In the genomic region with DNA sequence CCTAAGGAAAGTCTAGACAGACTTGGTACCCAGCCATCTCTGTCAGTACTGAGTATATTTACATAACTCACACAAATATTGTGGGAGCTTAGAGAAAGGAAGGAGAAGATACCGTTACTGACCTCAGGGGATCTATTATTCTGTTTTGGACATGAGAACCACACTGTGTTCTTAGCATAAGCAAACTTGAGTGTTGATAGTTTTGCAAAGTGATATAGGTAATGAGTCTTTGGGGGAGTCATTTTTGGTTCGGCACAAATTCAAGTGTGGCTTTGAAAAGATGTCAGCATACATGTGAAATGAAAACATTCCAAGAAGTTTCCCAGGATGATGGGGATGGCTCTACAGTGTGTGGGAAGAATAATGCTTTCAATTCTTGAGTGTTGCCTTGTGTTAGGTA, we compare ENCODE assay signal across 21 cellular contexts. TPM values are rescaled to one million over a fixed set of nuclear protein-coding genes. Genes with fewer than 3 reads are reported as not detected.
DNase-seq lines count a peak whose midpoint lies in the region; ATAC-seq, FAIRE-seq and TF ChIP-seq lines count a peak whose summit lies in the region.
"Had no signal": no experiment of that assay in that cellular context is flagged by ENCODE, and none has a peak within 500 bp of the region (broad histone marks: within the 10 kb centered on the region; RNA-seq: fewer than 3 reads in every experiment).

No MANE protein-coding gene starts in this region.

- H3K4me2 ChIP-seq in IMR-90 (ENCODE audit: low read depth, low read length): peak overlapping the region; percentile 63; the same call in 1 of the 2 replicates

- H2AK9ac ChIP-seq in IMR-90 (replicated peaks; ENCODE audit: low read depth, low read length, poor library complexity): no peak overlapping the region

- in situ Hi-C loops in IMR-90 (cut with MboI; ENCODE audit: low sequenced_read_pairs): no loop called here

- no peak overlapping the region for H3K9ac ChIP-seq in IMR-90 (ENCODE audit: low read depth, low read length)

- H2AFZ ChIP-seq in IMR-90 (replicated peaks; ENCODE audit: low read length, poor library complexity): no peak overlapping the region

- no peak for TF ChIP-seq RAD21 in IMR-90 (IDR thresholded peaks at IDR 0.05; ENCODE audit: low read length)

- intact Hi-C loops in IMR-90 (cut with micrococcal nuclease): no loop called here
- intact Hi-C loops in uterus (cut with DNase I; ENCODE audit: low total_unique reads): no loop called here

- POLR2A ChIA-PET in IMR-90 (lab: Charles Lee; ENCODE audit: unreplicated experiment): no interaction called here

- H3K27me3 ChIP-seq in IMR-90 (ENCODE audit: control insufficient read depth, insufficient read depth, low read length) (no peaks in the 10 kb centered on the region), bronchial epithelial cell (ENCODE audit: control insufficient read depth, insufficient read depth, low read length) (no peaks in the 10 kb centered on the region), uterus (no peaks in the 10 kb centered on the region)
- H3K27me3 ChIP-seq: SJSA1 had no signal

- H2BK20ac ChIP-seq in IMR-90 (ENCODE audit: low read depth, low read length): no peak overlapping the region

- no peak overlapping the region for H3K4ac ChIP-seq in IMR-90 (ENCODE audit: low read depth, low read length)

- H2BK120ac ChIP-seq in IMR-90 (ENCODE audit: low read depth, low read length): no peak overlapping the region

- H4K20me1 ChIP-seq in IMR-90 (ENCODE audit: insufficient read depth, low read length): peaks cover 3% of the 10 kb centered on the region; the same call in 1 of the 2 replicates

- no peak overlapping the region for H2BK15ac ChIP-seq in IMR-90 (ENCODE audit: low read depth, low read length)

- TF ChIP-seq CTCF in IMR-90 (conservative IDR thresholded peaks at IDR 0.05; ENCODE audit: low read depth, low read length) (no peak), bronchial epithelial cell (IDR thresholded peaks at IDR 0.05; ENCODE audit: insufficient read depth, low read length, severe bottlenecking) (no peak), uterus (IDR thresholded peaks at IDR 0.05) (no peak)

- ATAC-seq in IMR-90 (ENCODE audit: low read depth): peak; percentile 92
- ATAC-seq in GM21723 (IDR thresholded peaks at IDR 0.05; ENCODE audit: unreplicated experiment): no peak
- ATAC-seq: CD8-positive, alpha-beta T cell; Right ventricle myocardium inferior had no signal

- H3K56ac ChIP-seq in IMR-90 (ENCODE audit: extremely low read depth, insufficient read depth, low read length): no peak overlapping the region

- H3K14ac ChIP-seq in IMR-90 (replicated peaks; ENCODE audit: low read depth, low read length): no peak overlapping the region

- H3K4me3 ChIP-seq in IMR-90 (ENCODE audit: insufficient read depth, low read depth, low read length) (no peak overlapping the region), bronchial epithelial cell (ENCODE audit: low read depth, low read length) (no peak overlapping the region), uterus (no peak overlapping the region)
- H3K4me3 ChIP-seq: SJSA1 had no signal

- CTCF ChIA-PET in IMR-90 (lab: Yijun Ruan, JAX): no interaction called here

- dilution Hi-C loops in IMR-90 (cut with HindIII; ENCODE audit: low sequenced_read_pairs, unreplicated experiment): no loop called here

- H3K27ac ChIP-seq in IMR-90 (ENCODE audit: insufficient read depth, low read length) (no peak overlapping the region), uterus (no peak overlapping the region)
- H3K27ac ChIP-seq: SJSA1 had no signal

- H3K18ac ChIP-seq in IMR-90 (ENCODE audit: low read depth, low read length): no peak overlapping the region

- no peak overlapping the region for H4K8ac ChIP-seq in IMR-90 (ENCODE audit: low read depth in 2 of 2, low read length in 2 of 2)

- H3K9me3 ChIP-seq in IMR-90 (ENCODE audit: control insufficient read depth, insufficient read depth, low read length) (no peaks in the 10 kb centered on the region), uterus (no peaks in the 10 kb centered on the region)
- H3K9me3 ChIP-seq: SJSA1 had no signal

- TF ChIP-seq POLR2A in IMR-90 (IDR thresholded peaks at IDR 0.05; ENCODE audit: low read depth, low read length) (no peak), uterus (IDR thresholded peaks at IDR 0.05) (no peak)

- no peak overlapping the region for H4K91ac ChIP-seq in IMR-90 (ENCODE audit: insufficient read depth, low read depth, low read length)

- H3K4me1 ChIP-seq in IMR-90 (ENCODE audit: control insufficient read depth, insufficient read depth, low read length) (peaks cover 3% of the 10 kb centered on the region; the same call in 1 of the 2 replicates), uterus (no peaks in the 10 kb centered on the region)
- H3K4me1 ChIP-seq: SJSA1 had no signal

- H2BK5ac ChIP-seq in IMR-90 (ENCODE audit: low read depth, low read length, poor library complexity, severe bottlenecking): peak overlapping the region; percentile 42

- DNase-seq in IMR-90 (peak; percentile 90), bronchial epithelial cell (ENCODE audit: low read depth) (no peak), hepatic stellate cell (ENCODE audit: low spot score) (peak; percentile 37), LoVo (ENCODE audit: low spot score) (no peak), retina (no peak), uterus (no peak)
- DNase-seq: AML-193; C1 segment of cervical spinal cord; CD8-positive, alpha-beta T cell; EL; GF-D8; NCI-H1048; NCI-H1417 treated with DMSO at 0.1 percent for 48 hours; NCI-H187; NCI-H2107; NCI-H446 treated with DMSO at 0.1 percent for 48 hours; NCI-H526 treated with DMSO at 0.1 percent for 48 hours; OCI-M1 had no signal

- H3K79me1 ChIP-seq in IMR-90 (ENCODE audit: low read depth in 1 of 2, low read length in 2 of 2): peaks cover 0 to 10% of the 10 kb centered on the region in 2 experiments; a peak in 2 of 4 replicates

- no TSS peak for BruUV-seq in IMR-90 (replicated peaks; lab: Mats Ljungman, UMichigan)

- no peak overlapping the region for H3K23ac ChIP-seq in IMR-90 (ENCODE audit: low read depth, low read length)

- no peak overlapping the region for H4K5ac ChIP-seq in IMR-90 (ENCODE audit: low read depth, low read length)

- WGBS in IMR-90 (ENCODE audit: extremely low coverage in 2 of 2, insufficient read length in 1 of 2), 2 experiments: 17% methylated on average over 1 of the region's 2 CpGs; no CpG with 5 or more reads in 1 of the 2 experiments

- peak; percentile 75 for FAIRE-seq in bronchial epithelial cell (lab: Jason Lieb, UNC)

- peaks cover 14% of the 10 kb centered on the region for H3K9me1 ChIP-seq in IMR-90 (ENCODE audit: insufficient read depth, low read length)

- H3K36me3 ChIP-seq in IMR-90 (ENCODE audit: control insufficient read depth, insufficient read depth, low read length) (peaks cover 41% of the 10 kb centered on the region), bronchial epithelial cell (ENCODE audit: control insufficient read depth, insufficient read depth, low read length) (peaks cover 22% of the 10 kb centered on the region), uterus (no peaks in the 10 kb centered on the region)

- no peak overlapping the region for H2AK5ac ChIP-seq in IMR-90 (ENCODE audit: low read depth, low read length)

TF ChIP-seq in IMR-90, 13 proteins besides CTCF, POLR2A, EP300 and RAD21:
- TF ChIP-seq BHLHE40 (IDR thresholded peaks at IDR 0.05; ENCODE audit: low read depth, low read length) (0 out of 2 replicates have a peak, but pooled peaks have one; percentile 29), NFE2L2 (IDR thresholded peaks at IDR 0.05; ENCODE audit: low read depth, low read length) (no peak)

RNA-seq across cellular contexts. Expression of a gene that starts 24.1 kb away (rescaled TPM):
- 10.8 and 13.6 TPM in 2 replicates for total RNA-seq in IMR-90 (2012; rRNA removed)
- polyA plus RNA-seq in IMR-90 (2012; rRNA removed): 21.0 and 21.4 TPM in 2 replicates
- polyA plus RNA-seq in IMR-90 (2012; cell fraction: cytosol; rRNA removed): 14.4 and 15.5 TPM in 2 replicates
- 11.3 and 15.5 TPM in 2 replicates for polyA plus RNA-seq in IMR-90 (2012; cell fraction: nucleus; rRNA removed; ENCODE audit: low replicate concordance)
- 7.4 and 9.9 TPM in 2 replicates for total RNA-seq in bronchial epithelial cell
- 10 to 100 TPM in 3 of 4 donors, 1 to 10 TPM in 1; 8.5 to 25.1 (median 15.5) TPM for total RNA-seq in uterus

Comparison
In these comparisons a context has a peak if more than half of its experiments do, and no peak if none do; other contexts are left out.
1. DNase-seq: peak in IMR-90 (single experiment) and hepatic stellate cell (single experiment); none in bronchial epithelial cell (single experiment), LoVo (single experiment), retina (single experiment) and uterus (0 of 2).